ENCODE assay signal across 9 cellular contexts in genomic region chr11:925158-925495, GRCh38. TPM values are rescaled to one million over a fixed set of nuclear protein-coding genes. Genes with fewer than 3 reads are reported as not detected.
DNase-seq lines count a peak whose midpoint lies in the region; ATAC-seq and TF ChIP-seq lines count a peak whose summit lies in the region.
"Had no signal": no experiment of that assay in that cellular context is flagged by ENCODE, and none has a peak within 500 bp of the region (broad histone marks: within the 10 kb centered on the region; RNA-seq: fewer than 3 reads in every experiment).

No MANE protein-coding gene starts in this region.

- H3K27me3 Mint-ChIP-seq in activated naive CD8-positive, alpha-beta T cell treated with anti-CD3 and anti-CD28 coated beads for 36 hours, result no peaks in the 10 kb centered on the region

- TF ChIP-seq EP300 in gastroesophageal sphincter (IDR thresholded peaks at IDR 0.05), result no peak

- H3K4me3 Mint-ChIP-seq in activated naive CD8-positive, alpha-beta T cell treated with anti-CD3 and anti-CD28 coated beads for 36 hours, result no peak overlapping the region
- H3K4me3 Mint-ChIP-seq: nephron progenitor cell had no signal

- no peaks in the 10 kb centered on the region for H3K9me3 Mint-ChIP-seq in activated naive CD8-positive, alpha-beta T cell treated with anti-CD3 and anti-CD28 coated beads for 36 hours
- H3K9me3 Mint-ChIP-seq: nephron progenitor cell had no signal

- peaks cover 16% of the 10 kb centered on the region for H3K36me3 ChIP-seq in RWPE2 (ENCODE audit: low read depth)
- H3K36me3 ChIP-seq in gastroesophageal sphincter, result no peaks in the 10 kb centered on the region

- intact Hi-C loops in sciatic nerve (cut with DNase I), result no loop called here

- peaks cover 4% of the 10 kb centered on the region for H3K4me1 ChIP-seq in RWPE2 (ENCODE audit: insufficient read depth, poor library complexity, severe bottlenecking)
- peaks cover 0 to 49% (median 15%) of the 10 kb centered on the region in 3 donors for H3K4me1 ChIP-seq in gastroesophageal sphincter
- peaks cover 7% of the 10 kb centered on the region for H3K4me1 ChIP-seq in foreskin keratinocyte

- no peak for TF ChIP-seq POLR2A in gastroesophageal sphincter (IDR thresholded peaks at IDR 0.05)

- no peak for DNase-seq in RWPE2 (ENCODE audit: low spot score)
- DNase-seq in sciatic nerve (ENCODE audit: low spot score), result no peak
- DNase-seq in NCI-H82 treated with DMSO at 0.1 percent for 48 hours (lab: John Stamatoyannopoulos, UW; ENCODE audit: unreplicated experiment), result no peak
- DNase-seq in foreskin keratinocyte, result no peak
- DNase-seq in activated naive CD8-positive, alpha-beta T cell treated with anti-CD3 and anti-CD28 coated beads for 36 hours, result no peak

- H3K4me3 ChIP-seq in GM08714 (ENCODE audit: low read length), result peak overlapping the region; percentile 52; the same call in 1 of the 2 replicates
- H3K4me3 ChIP-seq in RWPE2 (ENCODE audit: severe bottlenecking), result peak overlapping the region; percentile 99
- H3K4me3 ChIP-seq in gastroesophageal sphincter, result peak overlapping the region; percentile 12 to 98

- H3K9me3 ChIP-seq in RWPE2 (ENCODE audit: severe bottlenecking) (no peaks in the 10 kb centered on the region), gastroesophageal sphincter (no peaks in the 10 kb centered on the region)

- no peak for TF ChIP-seq CTCF in RWPE2 (IDR thresholded peaks at IDR 0.05; ENCODE audit: poor library complexity, severe bottlenecking)
- TF ChIP-seq CTCF in gastroesophageal sphincter (IDR thresholded peaks at IDR 0.05), result no peak
- no peak for TF ChIP-seq CTCF in foreskin keratinocyte (conservative IDR thresholded peaks at IDR 0.05)

- H3K36me3 Mint-ChIP-seq in activated naive CD8-positive, alpha-beta T cell treated with anti-CD3 and anti-CD28 coated beads for 36 hours, result peaks cover 5% of the 10 kb centered on the region

- H3K4me1 Mint-ChIP-seq in activated naive CD8-positive, alpha-beta T cell treated with anti-CD3 and anti-CD28 coated beads for 36 hours, result peaks cover 26% of the 10 kb centered on the region

- no peak for ATAC-seq in RWPE2 (ENCODE audit: low read depth)
- ATAC-seq in gastroesophageal sphincter, result peak; percentile 2
- ATAC-seq in sciatic nerve, result peak; percentile 5
- ATAC-seq in foreskin keratinocyte, result no peak
- ATAC-seq in HG02970 (IDR thresholded peaks at IDR 0.05; ENCODE audit: low FRiP score, unreplicated experiment), result no peak

- H3K27ac ChIP-seq in RWPE2 (ENCODE audit: poor library complexity, severe bottlenecking) (peak overlapping the region; percentile 67), gastroesophageal sphincter (peak overlapping the region in 3 of 4 donors; percentile 97 to 98 (median 97)), foreskin keratinocyte (no peak overlapping the region)

- WGBS in gastroesophageal sphincter (ENCODE audit: low coverage in 1 of 2), 2 donors, result no CpG with 5 or more reads among the region's 28 CpGs

- H3K27ac Mint-ChIP-seq in activated naive CD8-positive, alpha-beta T cell treated with anti-CD3 and anti-CD28 coated beads for 36 hours, result no peak overlapping the region
- H3K27ac Mint-ChIP-seq: nephron progenitor cell had no signal

- H3K27me3 ChIP-seq in RWPE2 (ENCODE audit: insufficient read depth, poor library complexity, severe bottlenecking), result no peaks in the 10 kb centered on the region
- H3K27me3 ChIP-seq in gastroesophageal sphincter, result no peaks in the 10 kb centered on the region
- H3K27me3 ChIP-seq in foreskin keratinocyte, result no peaks in the 10 kb centered on the region

RNA-seq across cellular contexts. Expression of gene AP2A2, which starts 0.5 kb away (rescaled TPM):
- 10 to 100 TPM; 47.9 to 88.5 (median 61.6) TPM for total RNA-seq in gastroesophageal sphincter
- total RNA-seq in sciatic nerve, result 119 TPM
- total RNA-seq in foreskin keratinocyte, result 45.2 and 45.5 TPM in 2 replicates
- 37.2 and 40.2 TPM in 2 replicates for polyA plus RNA-seq in foreskin keratinocyte
- 10 to 100 TPM; 26.3 to 30.3 TPM for total RNA-seq in activated naive CD8-positive, alpha-beta T cell treated with anti-CD3 and anti-CD28 coated beads for 36 hours

RNA-seq across cellular contexts. Expression of gene CHID1, which starts 14.5 kb away (rescaled TPM):
- total RNA-seq in gastroesophageal sphincter, result 10 to 100 TPM; 36.0 to 55.3 (median 46.4) TPM
- 59.4 TPM for total RNA-seq in sciatic nerve
- total RNA-seq in foreskin keratinocyte, result 63.7 and 66.4 TPM in 2 replicates
- 51.9 and 52.6 TPM in 2 replicates for polyA plus RNA-seq in foreskin keratinocyte
- total RNA-seq in activated naive CD8-positive, alpha-beta T cell treated with anti-CD3 and anti-CD28 coated beads for 36 hours, result 10 to 100 TPM; 73.1 to 81.6 TPM

Comparison
In these comparisons a context has a peak if more than half of its experiments do, and no peak if none do; other contexts are left out.
1. ATAC-seq: peak in gastroesophageal sphincter (single experiment) and sciatic nerve (single experiment); none in RWPE2 (single experiment), foreskin keratinocyte (single experiment) and HG02970 (single experiment).
2. Peak in every context shown above with its lines, with median percentiles within 50 percentile points of each other: H3K4me3 ChIP-seq.